In the genomic region with DNA sequence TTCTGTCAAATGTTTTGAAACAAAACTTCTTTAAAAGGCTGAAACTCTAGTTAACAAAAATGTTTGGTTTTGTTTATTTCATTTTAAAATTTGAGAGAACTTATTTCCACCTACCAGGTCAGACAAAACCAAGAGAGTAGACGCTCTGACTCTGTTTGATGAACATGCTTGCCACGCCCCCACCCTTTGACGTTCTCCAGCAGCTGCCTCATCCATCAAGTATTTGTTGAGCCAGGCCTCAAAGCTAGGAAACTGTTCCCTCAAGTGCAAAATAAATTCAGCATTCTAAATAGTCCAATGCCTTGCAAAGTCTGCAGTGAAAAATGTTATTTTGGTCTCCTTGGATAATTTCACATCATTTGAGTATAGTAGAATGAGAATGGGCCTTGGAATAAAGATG, we compare ENCODE assay signal across 20 cellular contexts.
"Had no signal": no experiment of that assay in that cellular context is flagged by ENCODE, and none has a peak within 500 bp of the region (broad histone marks: within the 10 kb centered on the region; RNA-seq: fewer than 3 reads in every experiment).

No MANE protein-coding gene starts in this region.

- H3K9me3 ChIP-seq: adrenal gland, colonic mucosa, suprapubic skin, transverse colon, vagina had no signal

- ATAC-seq: esophagus mucosa; stimulated activated naive CD8-positive, alpha-beta T cell treated with anti-CD3 and anti-CD28 coated beads, Interleukin-15, amount 100 ng/mL, for 72 hours had no signal

- H3K27ac Mint-ChIP-seq: activated naive CD4-positive, alpha-beta T cell treated with anti-CD3 and anti-CD28 coated beads, Interleukin-2, amount 50 U/mL, for 24 hours; mesothelial cell of epicardium; nephron progenitor cell; progenitor cell of endocrine pancreas; stimulated activated naive CD8-positive, alpha-beta T cell treated with anti-CD3 and anti-CD28 coated beads, Interleukin-15, amount 100 ng/mL, for 72 hours had no signal

- H3K4me1 Mint-ChIP-seq: activated naive CD4-positive, alpha-beta T cell treated with anti-CD3 and anti-CD28 coated beads, Interleukin-2, amount 50 U/mL, for 24 hours; stimulated activated naive CD8-positive, alpha-beta T cell treated with anti-CD3 and anti-CD28 coated beads, Interleukin-15, amount 100 ng/mL, for 72 hours had no signal

- H3K27ac ChIP-seq: adrenal gland, colonic mucosa, skin epidermis, suprapubic skin, transverse colon, vagina had no signal

- H3K4me3 ChIP-seq: adrenal gland, colonic mucosa, lung, skin epidermis, suprapubic skin, transverse colon, vagina had no signal

- H3K36me3 ChIP-seq: adrenal gland, colonic mucosa, suprapubic skin, transverse colon, vagina had no signal

- H3K4me3 Mint-ChIP-seq: activated naive CD4-positive, alpha-beta T cell treated with anti-CD3 and anti-CD28 coated beads, Interleukin-2, amount 50 U/mL, for 24 hours; mesothelial cell of epicardium; nephron progenitor cell; stimulated activated naive CD8-positive, alpha-beta T cell treated with anti-CD3 and anti-CD28 coated beads, Interleukin-15, amount 100 ng/mL, for 72 hours had no signal

- H3K4me1 ChIP-seq: adrenal gland, colonic mucosa, suprapubic skin, transverse colon, vagina had no signal

- H3K27me3 ChIP-seq: adrenal gland, colonic mucosa, suprapubic skin, transverse colon, vagina had no signal

- DNase-seq: activated CD4-positive, alpha-beta T cell treated with anti-CD3 and anti-CD28 coated beads, Interleukin-2, amount 50 U/mL, for 48 hours; activated gamma-delta T cell; adrenal gland; central memory CD4-positive, alpha-beta T cell; colonic mucosa; effector CD4-positive, alpha-beta T cell; nephron progenitor cell; stimulated activated CD4-positive, alpha-beta T cell treated with anti-CD3 and anti-CD28 coated beads, Interleukin-15, amount 100 ng/mL, for 24 hours; stimulated activated CD4-positive, alpha-beta T cell treated with anti-CD3 and anti-CD28 coated beads, Interleukin-2, amount 100 ng/mL, for 48 hours; stimulated activated naive CD8-positive, alpha-beta T cell treated with anti-CD3 and anti-CD28 coated beads, Interleukin-15, amount 100 ng/mL, for 72 hours; T-helper 2 cell; transverse colon had no signal

- H3K27me3 Mint-ChIP-seq: activated naive CD4-positive, alpha-beta T cell treated with anti-CD3 and anti-CD28 coated beads, Interleukin-2, amount 50 U/mL, for 24 hours; progenitor cell of endocrine pancreas had no signal

- H3K36me3 Mint-ChIP-seq: activated naive CD4-positive, alpha-beta T cell treated with anti-CD3 and anti-CD28 coated beads, Interleukin-2, amount 50 U/mL, for 24 hours; mesothelial cell of epicardium had no signal

- H3K9me3 Mint-ChIP-seq: activated naive CD4-positive, alpha-beta T cell treated with anti-CD3 and anti-CD28 coated beads, Interleukin-2, amount 50 U/mL, for 24 hours; stimulated activated naive CD8-positive, alpha-beta T cell treated with anti-CD3 and anti-CD28 coated beads, Interleukin-15, amount 100 ng/mL, for 72 hours had no signal
